In genomic region chr6:132007474-132008190, GRCh38 we compare ENCODE assay signal across 1 cellular context.
A peak's percentile ranks its signal among the peaks of the same experiment; 100 is the strongest.
TF ChIP-seq lines count a peak whose summit lies in the region.

No MANE protein-coding gene starts in this region.

TF ChIP-seq in HepG2, 621 proteins besides CTCF, POLR2A, EP300 and RAD21:
- TF ChIP-seq TARDBP (CRISPR knock-in tag; IDR thresholded peaks at IDR 0.05) (no peak), MIER2 (CRISPR knock-in tag; IDR thresholded peaks at IDR 0.05) (no peak), ATF2 (CRISPR knock-in tag; IDR thresholded peaks at IDR 0.05) (no peak), ZNF333 (CRISPR knock-in tag; IDR thresholded peaks at IDR 0.05; ENCODE audit: borderline replicate concordance) (no peak), GATAD2A (CRISPR knock-in tag; IDR thresholded peaks at IDR 0.05) (peak; percentile 29; the same call in 1 of the 2 replicates), CEBPB (IDR thresholded peaks at IDR 0.05; ENCODE audit: borderline replicate concordance, low read depth, low read length) (0 out of 2 replicates have a peak, but pooled peaks have one; percentile 10), FOSL2 (CRISPR knock-in tag; IDR thresholded peaks at IDR 0.05) (0 out of 2 replicates have a peak, but pooled peaks have one; percentile 20), TEAD3 (CRISPR knock-in tag; optimal IDR thresholded peaks at IDR 0.05; ENCODE audit: borderline replicate concordance) (peak; percentile 8), AKAP8 (CRISPR knock-in tag; IDR thresholded peaks at IDR 0.05) (no peak), HMG20A (CRISPR knock-in tag; IDR thresholded peaks at IDR 0.05; ENCODE audit: borderline replicate concordance) (peak; percentile 63), ZNF644 (CRISPR knock-in tag; IDR thresholded peaks at IDR 0.05; ENCODE audit: low read depth) (peak; percentile 78), HCFC1 (IDR thresholded peaks at IDR 0.05; ENCODE audit: low read depth, low read length) (no peak), CREM (IDR thresholded peaks at IDR 0.05) (0 out of 2 replicates have a peak, but pooled peaks have one; percentile 28), CREM (CRISPR knock-in tag; IDR thresholded peaks at IDR 0.05) (no peak), FOXM1 (CRISPR knock-in tag; IDR thresholded peaks at IDR 0.05) (no peak), SKIL (CRISPR knock-in tag; IDR thresholded peaks at IDR 0.05; ENCODE audit: borderline replicate concordance) (no peak), TGIF2 (CRISPR knock-in tag; IDR thresholded peaks at IDR 0.05) (0 out of 2 replicates have a peak, but pooled peaks have one; percentile 25), TEF (CRISPR knock-in tag; IDR thresholded peaks at IDR 0.05) (peak; percentile 69; the same call in 1 of the 2 replicates), ZNF883 (CRISPR knock-in tag; IDR thresholded peaks at IDR 0.05; ENCODE audit: not compliant biosample characterization) (no peak), ARID5B (CRISPR knock-in tag; IDR thresholded peaks at IDR 0.05) (peak; percentile 47; the same call in 1 of the 2 replicates), SAP130 (CRISPR knock-in tag; IDR thresholded peaks at IDR 0.05; ENCODE audit: low read depth) (0 out of 2 replicates have a peak, but pooled peaks have one; percentile 22), ZBTB3 (CRISPR knock-in tag; IDR thresholded peaks at IDR 0.05; ENCODE audit: borderline replicate concordance, low read depth) (no peak), CEBPG (CRISPR knock-in tag; IDR thresholded peaks at IDR 0.05) (peak; percentile 46; the same call in 1 of the 2 replicates), TCF7 (IDR thresholded peaks at IDR 0.05; ENCODE audit: low read depth) (0 out of 2 replicates have a peak, but pooled peaks have one; percentile 17), FOXP1 (IDR thresholded peaks at IDR 0.05) (no peak), FOXP1 (CRISPR knock-in tag; IDR thresholded peaks at IDR 0.05) (no peak), ZNF446 (CRISPR knock-in tag; IDR thresholded peaks at IDR 0.05) (no peak), ZNF18 (CRISPR knock-in tag; IDR thresholded peaks at IDR 0.05; ENCODE audit: insufficient replicate concordance) (no peak), MIXL1 (CRISPR knock-in tag; IDR thresholded peaks at IDR 0.05) (no peak), ZNF234 (CRISPR knock-in tag; conservative IDR thresholded peaks at IDR 0.05) (no peak), SOX13 (IDR thresholded peaks at IDR 0.05) (no peak), SOX13 (CRISPR knock-in tag; conservative IDR thresholded peaks at IDR 0.05 in 1 of 2, IDR thresholded peaks at IDR 0.05 in 1 of 2) (peak in 1 of 2 experiments; percentile 29; a peak in 1 of 4 replicates)
TF ChIP-seq in HepG2: peak in this region for 14.
